2 cellular contexts compared by ENCODE assay signal in the genomic region with DNA sequence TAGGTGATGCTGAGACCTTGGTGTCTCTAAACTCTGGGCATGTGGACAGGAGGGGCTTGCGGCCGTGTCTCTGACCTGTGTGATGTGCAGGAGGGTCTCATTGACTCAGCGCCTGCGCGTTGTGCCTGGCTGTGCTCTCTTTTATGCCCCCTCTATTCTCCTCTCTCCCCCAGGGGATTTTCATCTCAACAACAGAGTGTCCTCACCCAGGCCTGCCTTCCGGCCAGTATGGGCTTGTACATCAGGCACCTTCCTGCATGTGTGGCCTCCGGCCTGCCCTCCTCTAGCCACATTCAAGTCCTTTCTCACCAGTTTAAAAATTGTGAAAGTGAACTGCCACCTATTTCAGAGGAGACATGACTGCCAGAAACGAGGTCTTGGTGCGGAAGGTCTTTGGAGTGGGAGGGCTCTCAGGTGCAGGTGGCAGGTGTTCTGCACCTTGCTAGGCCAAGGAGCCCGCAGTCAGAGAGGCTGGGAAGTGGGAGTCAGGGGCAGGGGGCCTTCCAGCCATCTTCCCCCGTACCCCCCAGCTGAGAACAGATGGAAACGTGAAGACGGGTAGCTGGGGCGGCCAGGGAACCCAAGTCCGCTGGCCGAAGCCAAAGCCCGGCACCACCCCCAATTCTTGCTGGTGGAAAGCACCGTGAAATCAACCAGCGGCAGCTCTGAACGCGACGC.
TF ChIP-seq lines count a peak whose summit lies in the region.

No MANE protein-coding gene starts in this region.

TF ChIP-seq in HCT116, 20 proteins besides CTCF, POLR2A, EP300 and RAD21 (continued from another document):
- TF ChIP-seq, protein P1, sequence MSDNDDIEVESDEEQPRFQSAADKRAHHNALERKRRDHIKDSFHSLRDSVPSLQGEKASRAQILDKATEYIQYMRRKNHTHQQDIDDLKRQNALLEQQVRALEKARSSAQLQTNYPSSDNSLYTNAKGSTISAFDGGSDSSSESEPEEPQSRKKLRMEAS (IDR thresholded peaks at IDR 0.05): no peak
- TF ChIP-seq YY1 (IDR thresholded peaks at IDR 0.05; ENCODE audit: extremely low read depth, insufficient replicate concordance, low read depth, low read length): no peak
- no peak for TF ChIP-seq SRF (IDR thresholded peaks at IDR 0.05; ENCODE audit: low read depth)
- TF ChIP-seq ELF1 (IDR thresholded peaks at IDR 0.05; ENCODE audit: borderline replicate concordance, low read depth): no peak
- no peak for TF ChIP-seq SP1 (IDR thresholded peaks at IDR 0.05; ENCODE audit: low read depth)
- TF ChIP-seq JUND (IDR thresholded peaks at IDR 0.05): no peak
- no peak for TF ChIP-seq SIN3A (IDR thresholded peaks at IDR 0.05; ENCODE audit: low read depth)
- no peak for TF ChIP-seq ZNF274 (IDR thresholded peaks at IDR 0.05; ENCODE audit: low read depth, low read length)
- no peak for TF ChIP-seq FOSL1 (IDR thresholded peaks at IDR 0.05; ENCODE audit: low read depth)
- TF ChIP-seq POLR2AphosphoS5 (IDR thresholded peaks at IDR 0.05; ENCODE audit: low read depth, low read length): no peak
- TF ChIP-seq CEBPB (IDR thresholded peaks at IDR 0.05; ENCODE audit: low read depth): no peak
- no peak for TF ChIP-seq ZFX (IDR thresholded peaks at IDR 0.05)

TF ChIP-seq in WTC11, 78 proteins besides CTCF, POLR2A, EP300 and RAD21 (continued from another document):
- TF ChIP-seq PRDM15 (CRISPR knock-in tag; IDR thresholded peaks at IDR 0.05) (no peak), ATF3 (CRISPR knock-in tag; conservative IDR thresholded peaks at IDR 0.05) (no peak)
TF ChIP-seq in WTC11: peak in this region for 0.
